8 cellular contexts compared by ENCODE assay signal in the genomic region with DNA sequence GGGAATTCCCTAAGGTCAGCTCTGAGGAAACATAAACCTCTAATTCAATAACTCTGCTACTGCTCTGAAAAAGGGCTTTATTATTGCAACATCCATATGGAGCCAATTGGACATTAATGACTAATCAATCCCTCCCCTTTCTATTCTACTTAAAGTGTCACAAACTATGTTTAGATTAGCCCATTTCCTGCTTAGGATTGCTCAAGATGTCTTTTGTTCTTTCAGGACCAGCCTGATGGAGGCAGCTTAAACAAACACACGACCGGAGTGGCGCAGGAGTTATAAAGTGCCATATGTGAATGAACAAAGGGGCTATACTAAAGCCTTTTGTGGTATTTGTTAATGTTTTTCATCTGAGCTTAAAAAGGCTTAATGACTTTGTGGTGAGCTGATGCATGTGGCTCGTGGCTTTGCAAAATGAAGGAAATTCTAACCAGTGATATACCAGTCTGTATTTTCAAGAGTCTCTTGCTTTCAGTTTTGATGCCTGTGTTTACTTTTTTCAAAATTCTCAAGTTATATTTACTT.
DNase-seq lines count a peak whose midpoint lies in the region; ATAC-seq and TF ChIP-seq lines count a peak whose summit lies in the region.

No MANE protein-coding gene starts in this region.

- no peak overlapping the region for H3K4me3 Mint-ChIP-seq in neural progenitor cell

- H3K27ac ChIP-seq in breast epithelium = peak overlapping the region; percentile 3 to 54
- H3K27ac ChIP-seq in neural progenitor cell = no peak overlapping the region
- H3K27ac ChIP-seq in testis = no peak overlapping the region

- peaks cover 18% of the 10 kb centered on the region for H3K4me1 Mint-ChIP-seq in neural progenitor cell

- H3K27ac Mint-ChIP-seq in neural progenitor cell = no peak overlapping the region

- H3K27me3 Mint-ChIP-seq in neural progenitor cell (ENCODE audit: insufficient read depth, low read depth) = no peaks in the 10 kb centered on the region

- no peaks in the 10 kb centered on the region for H3K9me3 Mint-ChIP-seq in neural progenitor cell

- peaks cover 9% of the 10 kb centered on the region for H3K36me3 Mint-ChIP-seq in neural progenitor cell

- no peak for TF ChIP-seq POLR2A in breast epithelium (IDR thresholded peaks at IDR 0.05)
- TF ChIP-seq POLR2A in testis (IDR thresholded peaks at IDR 0.05) = no peak

- H3K27me3 ChIP-seq in HAP-1 (ENCODE audit: low read depth) (peaks cover 67% of the 10 kb centered on the region), breast epithelium (no peaks in the 10 kb centered on the region), neural progenitor cell (no peaks in the 10 kb centered on the region), testis (no peaks in the 10 kb centered on the region)

- H3K4me3 ChIP-seq in HAP-1 (no peak overlapping the region), breast epithelium (peak overlapping the region in 1 of 3 donors; percentile 25), neural progenitor cell (no peak overlapping the region), testis (no peak overlapping the region)

- peak overlapping the region; percentile 17 for H3K4me2 ChIP-seq in neural progenitor cell

- DNase-seq in HAP-1 (ENCODE audit: low spot score in 2 of 2) (peak; percentile 83 to 97), NCI-H2196 (lab: John Stamatoyannopoulos, UW; ENCODE audit: unreplicated experiment) (peak; percentile 61), breast epithelium (ENCODE audit: low spot score in 2 of 2) (peak in 1 of 2 donors; percentile 17), neural progenitor cell (ENCODE audit: low spot score) (peak; percentile 62), iPS-NIHi11 (ENCODE audit: low spot score) (no peak), activated gamma-delta T cell (lab: John Stamatoyannopoulos, UW) (no peak), testis (no peak)

- no peaks in the 10 kb centered on the region for H4K20me1 ChIP-seq in neural progenitor cell (ENCODE audit: low read depth)

- H3K9me3 ChIP-seq in HAP-1 (no peaks in the 10 kb centered on the region), breast epithelium (no peaks in the 10 kb centered on the region), neural progenitor cell (ENCODE audit: low read depth) (no peaks in the 10 kb centered on the region), testis (no peaks in the 10 kb centered on the region)

- TF ChIP-seq CTCF in breast epithelium (IDR thresholded peaks at IDR 0.05) (no peak), neural progenitor cell (IDR thresholded peaks at IDR 0.05) (no peak), testis (IDR thresholded peaks at IDR 0.05) (no peak)

- 72 to 88% methylated on average over 4 of the region's 4 CpGs for WGBS in testis, 2 donors

- H3K4me1 ChIP-seq in HAP-1 (peaks cover 10% of the 10 kb centered on the region), breast epithelium (no peaks in the 10 kb centered on the region), neural progenitor cell (peaks cover 14% of the 10 kb centered on the region), testis (no peaks in the 10 kb centered on the region)

- H2AFZ ChIP-seq in neural progenitor cell (replicated peaks) = no peak overlapping the region

- peaks cover 4% of the 10 kb centered on the region for H3F3A ChIP-seq in neural progenitor cell (ENCODE audit: low read depth)

- no peak overlapping the region for H3K9ac ChIP-seq in neural progenitor cell

- in situ Hi-C loops in HAP-1 (cut with MboI; ENCODE audit: low sequenced_read_pairs) = no loop called here

- H3K79me2 ChIP-seq in neural progenitor cell (ENCODE audit: low read depth) = no peaks in the 10 kb centered on the region

- no peak for ATAC-seq in GM19351 (IDR thresholded peaks at IDR 0.05; ENCODE audit: unreplicated experiment)

- intact Hi-C loops in breast epithelium (cut with DNase I; ENCODE audit: low total_unique reads) = no loop called here
- intact Hi-C loops in testis (cut with DNase I; ENCODE audit: low total_unique reads) = no loop called here

- H3K36me3 ChIP-seq in HAP-1 (replicated peaks) (no peaks in the 10 kb centered on the region), breast epithelium (no peaks in the 10 kb centered on the region), neural progenitor cell (no peaks in the 10 kb centered on the region), testis (ENCODE audit: low read depth, missing control alignments) (no peaks in the 10 kb centered on the region)

Comparison
In these comparisons a context has a peak if more than half of its experiments do, and no peak if none do; other contexts are left out.
1. DNase-seq: peak in HAP-1 (2 of 2), NCI-H2196 (single experiment) and neural progenitor cell (single experiment); none in iPS-NIHi11 (single experiment), activated gamma-delta T cell (single experiment) and testis (single experiment).
2. H3K27ac ChIP-seq: peak in breast epithelium (2 of 2); none in neural progenitor cell (single experiment) and testis (0 of 2).